13 cellular contexts compared by ENCODE assay signal in the genomic region with DNA sequence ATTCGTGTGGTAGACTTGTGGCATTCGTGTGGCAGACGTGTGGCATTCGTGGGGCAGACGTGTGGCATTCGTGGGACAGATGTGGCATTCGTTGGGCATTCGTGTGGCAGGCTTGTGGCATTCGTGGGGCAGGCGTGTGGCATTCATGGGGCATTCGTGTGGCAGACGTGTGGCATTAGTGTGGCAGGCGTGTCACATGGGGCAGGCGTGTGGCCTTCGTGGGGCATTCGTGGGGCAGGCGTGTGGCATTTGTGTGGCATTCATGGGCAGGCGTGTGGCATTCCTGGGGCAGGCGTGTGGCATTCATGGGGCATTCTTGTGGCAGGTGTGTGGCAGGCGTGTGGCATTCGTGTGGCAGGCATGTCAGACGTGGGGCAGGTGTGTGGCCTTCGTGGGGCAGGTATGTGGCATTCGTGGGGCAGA.
A peak's percentile ranks its signal among the peaks of the same experiment; 100 is the strongest.
DNase-seq lines count a peak whose midpoint lies in the region; ATAC-seq and TF ChIP-seq lines count a peak whose summit lies in the region.
"Had no signal": no experiment of that assay in that cellular context is flagged by ENCODE, and none has a peak within 500 bp of the region (broad histone marks: within the 10 kb centered on the region; RNA-seq: fewer than 3 reads in every experiment).

No MANE protein-coding gene starts in this region.

- H3K36me3 Mint-ChIP-seq in T-helper 1 cell treated with Interleukin-12 subunit alpha and Interleukin-12 subunit beta and Interleukin-4 antibody, amounts not matched to agents 30 μg/mL and 1 μg/mL, for 36 hours (ENCODE audit: low read depth): peaks cover 74% of the 10 kb centered on the region
- peaks cover 23% of the 10 kb centered on the region for H3K36me3 Mint-ChIP-seq in Calu3 (ENCODE audit: insufficient read depth, unreplicated experiment)
- peaks cover 36 to 68% of the 10 kb centered on the region in 2 donors for H3K36me3 Mint-ChIP-seq in activated naive CD4-positive, alpha-beta T cell treated with anti-CD3 and anti-CD28 coated beads, Interleukin-2, amount 50 U/mL, for 72 hours

- H3K4me3 Mint-ChIP-seq in T-helper 1 cell treated with Interleukin-12 subunit alpha and Interleukin-12 subunit beta and Interleukin-4 antibody, amounts not matched to agents 30 μg/mL and 1 μg/mL, for 36 hours: no peak overlapping the region
- H3K4me3 Mint-ChIP-seq in Calu3 (ENCODE audit: low read depth, unreplicated experiment): no peak overlapping the region

- no peaks in the 10 kb centered on the region for H3K27me3 Mint-ChIP-seq in T-helper 1 cell treated with Interleukin-12 subunit alpha and Interleukin-12 subunit beta and Interleukin-4 antibody, amounts not matched to agents 30 μg/mL and 1 μg/mL, for 36 hours (ENCODE audit: low read depth)
- H3K27me3 Mint-ChIP-seq in Calu3 (ENCODE audit: unreplicated experiment): no peaks in the 10 kb centered on the region

- peaks cover 31% of the 10 kb centered on the region for H3K4me1 Mint-ChIP-seq in T-helper 1 cell treated with Interleukin-12 subunit alpha and Interleukin-12 subunit beta and Interleukin-4 antibody, amounts not matched to agents 30 μg/mL and 1 μg/mL, for 36 hours (ENCODE audit: low read depth)
- H3K4me1 Mint-ChIP-seq in Calu3 (ENCODE audit: low read depth, unreplicated experiment): no peaks in the 10 kb centered on the region

- no peak for TF ChIP-seq CTCF in Calu3 (IDR thresholded peaks at IDR 0.05; ENCODE audit: unreplicated experiment)

- peaks cover 44% of the 10 kb centered on the region for H3K9me3 Mint-ChIP-seq in T-helper 1 cell treated with Interleukin-12 subunit alpha and Interleukin-12 subunit beta and Interleukin-4 antibody, amounts not matched to agents 30 μg/mL and 1 μg/mL, for 36 hours
- H3K9me3 Mint-ChIP-seq in Calu3 (ENCODE audit: low read depth, unreplicated experiment): peaks cover 5% of the 10 kb centered on the region
- H3K9me3 Mint-ChIP-seq in activated naive CD4-positive, alpha-beta T cell treated with anti-CD3 and anti-CD28 coated beads, Interleukin-2, amount 50 U/mL, for 72 hours: peaks cover 5 to 10% of the 10 kb centered on the region in 2 donors

- CTCF ChIA-PET in Calu3 (lab: Charles Lee): no interaction called here

- intact Hi-C loops in Calu3 (cut with micrococcal nuclease; ENCODE audit: unreplicated experiment): no loop called here

- peak overlapping the region; percentile 59 for H3K27ac Mint-ChIP-seq in T-helper 1 cell treated with Interleukin-12 subunit alpha and Interleukin-12 subunit beta and Interleukin-4 antibody, amounts not matched to agents 30 μg/mL and 1 μg/mL, for 36 hours
- H3K27ac Mint-ChIP-seq in Calu3 (ENCODE audit: unreplicated experiment): peak overlapping the region; percentile 30
- H3K27ac Mint-ChIP-seq in activated naive CD4-positive, alpha-beta T cell treated with anti-CD3 and anti-CD28 coated beads, Interleukin-2, amount 50 U/mL, for 72 hours: peak overlapping the region; percentile 55 to 85

- ATAC-seq in activated naive CD4-positive, alpha-beta T cell treated with anti-CD3 and anti-CD28 coated beads, Interleukin-2, amount 50 U/mL, for 72 hours: no peak

- DNase-seq in T-helper 1 cell: no peak
- DNase-seq in Calu3: no peak
- DNase-seq in activated naive CD4-positive, alpha-beta T cell treated with anti-CD3 and anti-CD28 coated beads, Interleukin-2, amount 50 U/mL, for 72 hours (ENCODE audit: low spot score in 2 of 2): no peak
- peak; percentile 47 for DNase-seq in mesenteric fat pad (ENCODE audit: low spot score)
- no peak for DNase-seq in SIG-M5 treated with dmso at 0.1 percent for 504 hours (lab: John Stamatoyannopoulos, UW; ENCODE audit: unreplicated experiment)
- DNase-seq in stimulated activated CD4-positive, alpha-beta T cell treated with anti-CD3 and anti-CD28 coated beads, Interleukin-2, amount 100 ng/mL, for 48 hours: no peak
- DNase-seq in DMS114 treated with DMSO at 0.1 percent for 48 hours (lab: John Stamatoyannopoulos, UW; ENCODE audit: unreplicated experiment): no peak
- DNase-seq: 8988T; aorta; NCI-H146; NCI-H226; NK-92 treated with Interleukin-12 subunit alpha and Interleukin-12 subunit beta, amount 100 ng/mL, for 24 hours had no signal

- no TSS peak for BruUV-seq in Calu3 (replicated peaks; lab: Mats Ljungman, UMichigan)
